In genomic region chr10:124916098-124916584, GRCh38 we compare ENCODE assay signal across 7 cellular contexts. TPM values are rescaled to one million over a fixed set of nuclear protein-coding genes. Genes with fewer than 3 reads are reported as not detected.
DNase-seq lines count a peak whose midpoint lies in the region; ATAC-seq and TF ChIP-seq lines count a peak whose summit lies in the region.

No MANE protein-coding gene starts in this region.

- no peak for DNase-seq in activated CD4-positive, alpha-beta memory T cell treated with anti-CD3 and anti-CD28 coated beads, Interleukin-2, amount 10 ng/mL, durations not matched to agents 7 days and 5 days
- DNase-seq in heart left ventricle (no peak), retinal pigment epithelial cell (ENCODE audit: low read depth) (no peak), HCEC 1CT (no peak), NAMALWA (ENCODE audit: low spot score) (no peak)

- POLR2A ChIA-PET in activated CD4-positive, alpha-beta memory T cell treated with anti-CD3 and anti-CD28 coated beads, Interleukin-2, amount 10 ng/mL, durations not matched to agents 7 days and 5 days (lab: Charles Lee), result interaction anchor here (0.6 to 2.7 kb wide), 16 partner anchors 10 to 803 kb away, joined by 3 to 16 read pairs (median 4); partner anchors contain the start of genes ABRAXAS2, EDRF1, EEF1AKMT2 and FAM53B

- peak overlapping the region; percentile 87 for H3K4me3 Mint-ChIP-seq in activated CD4-positive, alpha-beta memory T cell treated with anti-CD3 and anti-CD28 coated beads, Interleukin-2, amount 10 ng/mL, durations not matched to agents 7 days and 5 days

- TF ChIP-seq CTCF in heart left ventricle (IDR thresholded peaks at IDR 0.05) (no peak), retinal pigment epithelial cell (conservative IDR thresholded peaks at IDR 0.05; ENCODE audit: low read depth, low read length) (no peak)

- ATAC-seq in GM18517 (IDR thresholded peaks at IDR 0.05; ENCODE audit: unreplicated experiment) (peak; percentile 14), HG03159 (IDR thresholded peaks at IDR 0.05; ENCODE audit: unreplicated experiment) (peak; percentile 4), heart left ventricle (peak in 1 of 4 donors; percentile 2)

- H3K4me1 ChIP-seq in heart left ventricle, result peaks cover 5 to 52% (median 40%) of the 10 kb centered on the region in 12 donors

- 2 to 5% (median 3%) methylated on average over 13 of the region's 13 CpGs for WGBS in heart left ventricle, 4 donors

- intact Hi-C loops in heart left ventricle (cut with DNase I), result loop anchor here in 5 of 10 donors (5.0 to 10.0 kb wide), 9 partner anchors 36 to 906 kb away; partner anchors contain the start of genes BCCIP (in 1 of the 5), EDRF1 (in 1 of the 5), EEF1AKMT2 (in 1 of the 5) and UROS (in 1 of the 5)

- CTCF ChIA-PET in activated CD4-positive, alpha-beta memory T cell treated with anti-CD3 and anti-CD28 coated beads, Interleukin-2, amount 10 ng/mL, durations not matched to agents 7 days and 5 days (lab: Charles Lee), result interaction anchor here (0.7 to 1.8 kb wide), 4 partner anchors 77 to 527 kb away, joined by 3 to 6 read pairs (median 4); no protein-coding TSS in a partner anchor

- peaks cover 33% of the 10 kb centered on the region for H3K4me1 Mint-ChIP-seq in activated CD4-positive, alpha-beta memory T cell treated with anti-CD3 and anti-CD28 coated beads, Interleukin-2, amount 10 ng/mL, durations not matched to agents 7 days and 5 days

- TF ChIP-seq POLR2A in heart left ventricle (IDR thresholded peaks at IDR 0.05), result no peak

- H3K4me3 ChIP-seq in heart left ventricle, result peak overlapping the region; percentile 80 to 97 (median 88)
- peak overlapping the region; percentile 86 for H3K4me3 ChIP-seq in retinal pigment epithelial cell (ENCODE audit: low read length)

- H3K36me3 Mint-ChIP-seq in activated CD4-positive, alpha-beta memory T cell treated with anti-CD3 and anti-CD28 coated beads, Interleukin-2, amount 10 ng/mL, durations not matched to agents 7 days and 5 days (ENCODE audit: low read depth), result peaks cover 12% of the 10 kb centered on the region

- peak overlapping the region; percentile 92 to 99 (median 96) for H3K27ac ChIP-seq in heart left ventricle

- H3K9me3 ChIP-seq in heart left ventricle, result no peaks in the 10 kb centered on the region

- peaks cover 14% of the 10 kb centered on the region for H3K27me3 Mint-ChIP-seq in activated CD4-positive, alpha-beta memory T cell treated with anti-CD3 and anti-CD28 coated beads, Interleukin-2, amount 10 ng/mL, durations not matched to agents 7 days and 5 days

- H3K27me3 ChIP-seq in heart left ventricle, result no peaks in the 10 kb centered on the region

- H3K36me3 ChIP-seq in heart left ventricle, result no peaks in the 10 kb centered on the region

- H3K9me3 Mint-ChIP-seq in activated CD4-positive, alpha-beta memory T cell treated with anti-CD3 and anti-CD28 coated beads, Interleukin-2, amount 10 ng/mL, durations not matched to agents 7 days and 5 days, result no peaks in the 10 kb centered on the region

- peak overlapping the region; percentile 80 for H3K27ac Mint-ChIP-seq in activated CD4-positive, alpha-beta memory T cell treated with anti-CD3 and anti-CD28 coated beads, Interleukin-2, amount 10 ng/mL, durations not matched to agents 7 days and 5 days

RNA-seq across cellular contexts. Expression of gene ZRANB1, which starts 25.8 kb away (rescaled TPM):
- total RNA-seq in activated CD4-positive, alpha-beta memory T cell treated with anti-CD3 and anti-CD28 coated beads, Interleukin-2, amount 10 ng/mL, durations not matched to agents 7 days and 5 days, result 10 to 100 TPM; 11.2 to 12.3 TPM
- 10 to 100 TPM; 20.5 to 31.3 (median 25.7) TPM for total RNA-seq in heart left ventricle
- polyA plus RNA-seq in heart left ventricle, result 10 to 100 TPM; 11.4 to 24.7 TPM
